Comparison of ENCODE assay signal across 19 cellular contexts in genomic region chr1:14975119-14975518, GRCh38.
"Had no signal": no experiment of that assay in that cellular context is flagged by ENCODE, and none has a peak within 500 bp of the region (broad histone marks: within the 10 kb centered on the region; RNA-seq: fewer than 3 reads in every experiment).

No MANE protein-coding gene starts in this region.

- DNase-seq: activated CD4-positive, alpha-beta T cell treated with anti-CD3 and anti-CD28 coated beads, Interleukin-2, amount 50 U/mL, for 4 hours; activated CD4-positive, CD25-positive, alpha-beta regulatory T cell treated with anti-CD3 and anti-CD28 coated beads, Interleukin-2, amount 50 U/mL, for 72 hours; activated CD8-positive, alpha-beta memory T cell treated with anti-CD3 and anti-CD28 coated beads, Interleukin-2, amount 10 ng/mL, durations not matched to agents 7 days and 5 days; activated effector memory CD4-positive, alpha-beta T cell treated with anti-CD3 and anti-CD28 coated beads, Interleukin-2, amount 50 U/mL, for 16 hours; activated T-cell treated with anti-CD3 and anti-CD28 coated beads, Interleukin-2, amount 50 U/mL, for 24 hours; amygdala; effector memory CD8-positive, alpha-beta T cell; immature natural killer cell; left colon; nephron progenitor cell; stimulated activated CD4-positive, alpha-beta T cell treated with anti-CD3 and anti-CD28 coated beads, Interleukin-12 subunit alpha, Interleukin-12 subunit beta, amount 100 ng/mL, for 4 hours; stimulated activated CD4-positive, alpha-beta T cell treated with anti-CD3 and anti-CD28 coated beads, Interleukin-4, amount 100 ng/mL, for 1 hour; stimulated activated CD8-positive, alpha-beta memory T cell treated with anti-CD3 and anti-CD28 coated beads, Interleukin-4, amount 100 ng/mL, for 48 hours; T-helper 17 cell had no signal

- H3K27me3 ChIP-seq: breast epithelium had no signal

- FAIRE-seq: TTC549, urothelium cell line had no signal

- H3K4me3 ChIP-seq: breast epithelium had no signal

- ATAC-seq: activated CD8-positive, alpha-beta memory T cell treated with anti-CD3 and anti-CD28 coated beads, Interleukin-2, amount 10 ng/mL, durations not matched to agents 7 days and 5 days; effector memory CD8-positive, alpha-beta T cell; left colon; sciatic nerve; SK-N-SH treated with all-trans-retinoic acid at 6 μM for 48 hours; T-helper 17 cell had no signal

- H3K36me3 ChIP-seq: breast epithelium had no signal
